Comparison of ENCODE assay signal across 19 cellular contexts in the genomic region with DNA sequence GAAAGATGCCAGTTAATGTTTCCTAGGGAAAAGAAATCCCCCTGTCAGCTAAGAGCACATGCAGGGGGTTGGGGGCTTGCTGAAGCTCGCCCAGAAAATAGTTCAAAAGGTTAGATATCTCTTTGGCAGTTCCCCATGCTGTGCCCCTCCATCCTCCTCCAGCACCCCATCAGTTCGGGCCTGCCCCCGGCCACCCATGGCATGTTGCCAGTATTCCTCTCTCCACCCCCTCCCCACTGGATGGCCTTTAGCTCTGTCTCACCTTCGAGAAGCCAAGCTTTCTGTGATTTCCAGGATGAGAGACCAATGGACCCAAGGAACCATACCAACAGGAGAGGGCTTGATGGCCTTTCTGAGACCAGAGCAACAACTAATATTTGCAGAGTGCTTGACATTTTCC. TPM values are rescaled to one million over a fixed set of nuclear protein-coding genes. Genes with fewer than 3 reads are reported as not detected.
DNase-seq lines count a peak whose midpoint lies in the region; ATAC-seq and TF ChIP-seq lines count a peak whose summit lies in the region.
"Had no signal": no experiment of that assay in that cellular context is flagged by ENCODE, and none has a peak within 500 bp of the region (broad histone marks: within the 10 kb centered on the region; RNA-seq: fewer than 3 reads in every experiment).

No MANE protein-coding gene starts in this region.

- no peaks in the 10 kb centered on the region for H3K9me3 Mint-ChIP-seq in activated CD8-positive, alpha-beta T cell treated with anti-CD3 and anti-CD28 coated beads for 36 hours
- no peaks in the 10 kb centered on the region for H3K9me3 Mint-ChIP-seq in activated CD8-positive, alpha-beta T cell treated with anti-CD3 and anti-CD28 coated beads, Interleukin-2, amount 10 ng/mL, durations not matched to agents 7 days and 5 days (ENCODE audit: insufficient read depth)
- peaks cover 6% of the 10 kb centered on the region for H3K9me3 Mint-ChIP-seq in osteocyte (ENCODE audit: unreplicated experiment)
- no peaks in the 10 kb centered on the region for H3K9me3 Mint-ChIP-seq in MCF 10A (ENCODE audit: unreplicated experiment)

- H3K4me2 ChIP-seq in KMS-11 = peak overlapping the region; percentile 13; the same call in 1 of the 2 replicates

- peak overlapping the region; percentile 23; the same call in 1 of the 2 replicates for H3K27ac ChIP-seq in KMS-11
- peak overlapping the region; percentile 30 for H3K27ac ChIP-seq in angular gyrus (ENCODE audit: low read depth, low read length)
- H3K27ac ChIP-seq: BLaER1 treated with 17β-estradiol and CSF1 and Interleukin-3, amounts not matched to agents 10 nM and 100 nM; heart left ventricle; vagina had no signal

- no peak for DNase-seq in activated CD8-positive, alpha-beta T cell treated with anti-CD3 and anti-CD28 coated beads for 36 hours
- DNase-seq in activated CD8-positive, alpha-beta T cell treated with anti-CD3 and anti-CD28 coated beads, Interleukin-2, amount 10 ng/mL, durations not matched to agents 7 days and 5 days = no peak
- DNase-seq in osteocyte (ENCODE audit: extremely low spot score, unreplicated experiment) (peak; percentile 77), NCI-H2227 (lab: John Stamatoyannopoulos, UW; ENCODE audit: unreplicated experiment) (no peak), MCF 10A (ENCODE audit: unreplicated experiment) (no peak)
- DNase-seq in stimulated activated CD4-positive, alpha-beta T cell treated with anti-CD3 and anti-CD28 coated beads, Interleukin-2, amount 100 ng/mL, for 48 hours = no peak
- DNase-seq: HCEC 1CT, heart left ventricle, mucosa of descending colon, NCI-H1048, NCI-H2029, occipital lobe, retina had no signal

- H3K4me1 Mint-ChIP-seq in activated CD8-positive, alpha-beta T cell treated with anti-CD3 and anti-CD28 coated beads for 36 hours (ENCODE audit: low read depth) = peaks cover 45% of the 10 kb centered on the region
- peaks cover 55% of the 10 kb centered on the region for H3K4me1 Mint-ChIP-seq in activated CD8-positive, alpha-beta T cell treated with anti-CD3 and anti-CD28 coated beads, Interleukin-2, amount 10 ng/mL, durations not matched to agents 7 days and 5 days (ENCODE audit: low read depth)
- H3K4me1 Mint-ChIP-seq in osteocyte (ENCODE audit: unreplicated experiment) = peaks cover 32% of the 10 kb centered on the region
- peaks cover 12% of the 10 kb centered on the region for H3K4me1 Mint-ChIP-seq in MCF 10A (ENCODE audit: insufficient read depth, unreplicated experiment)

- no TSS peak for BruUV-seq in MCF 10A (replicated peaks; lab: Mats Ljungman, UMichigan)

- peak overlapping the region; percentile 56 for H3K27ac Mint-ChIP-seq in activated CD8-positive, alpha-beta T cell treated with anti-CD3 and anti-CD28 coated beads for 36 hours
- no peak overlapping the region for H3K27ac Mint-ChIP-seq in activated CD8-positive, alpha-beta T cell treated with anti-CD3 and anti-CD28 coated beads, Interleukin-2, amount 10 ng/mL, durations not matched to agents 7 days and 5 days
- no peak overlapping the region for H3K27ac Mint-ChIP-seq in osteocyte (ENCODE audit: unreplicated experiment)
- H3K27ac Mint-ChIP-seq in MCF 10A (ENCODE audit: low read depth, unreplicated experiment) = no peak overlapping the region

- no peak overlapping the region for H3K4me3 Mint-ChIP-seq in activated CD8-positive, alpha-beta T cell treated with anti-CD3 and anti-CD28 coated beads for 36 hours
- H3K4me3 Mint-ChIP-seq in activated CD8-positive, alpha-beta T cell treated with anti-CD3 and anti-CD28 coated beads, Interleukin-2, amount 10 ng/mL, durations not matched to agents 7 days and 5 days = no peak overlapping the region
- H3K4me3 Mint-ChIP-seq in osteocyte (ENCODE audit: unreplicated experiment) (no peak overlapping the region), MCF 10A (ENCODE audit: unreplicated experiment) (no peak overlapping the region)

- no peaks in the 10 kb centered on the region for H4K20me1 ChIP-seq in KMS-11 (ENCODE audit: insufficient read depth)

- no peaks in the 10 kb centered on the region for H3K27me3 ChIP-seq in KMS-11 (ENCODE audit: insufficient read depth, low read depth)
- H3K27me3 ChIP-seq: heart left ventricle, vagina had no signal

- H3K36me3 ChIP-seq in KMS-11 (ENCODE audit: insufficient read depth) = no peaks in the 10 kb centered on the region
- H3K36me3 ChIP-seq: BLaER1 treated with 17β-estradiol and CSF1 and Interleukin-3, amounts not matched to agents 10 nM and 100 nM; heart left ventricle; vagina had no signal

- H3K79me2 ChIP-seq in KMS-11 (ENCODE audit: insufficient read depth, low read depth) = no peaks in the 10 kb centered on the region

- no peak for ATAC-seq in activated CD8-positive, alpha-beta T cell treated with anti-CD3 and anti-CD28 coated beads for 36 hours
- ATAC-seq in activated CD8-positive, alpha-beta T cell treated with anti-CD3 and anti-CD28 coated beads, Interleukin-2, amount 10 ng/mL, durations not matched to agents 7 days and 5 days = no peak
- ATAC-seq: heart left ventricle, left lobe of liver had no signal

- CTCF ChIA-PET in activated CD8-positive, alpha-beta T cell treated with anti-CD3 and anti-CD28 coated beads for 36 hours (lab: Charles Lee) = interaction anchor here (1.0 to 2.1 kb wide), 5 partner anchors 15 to 116 kb away, joined by 3 to 8 read pairs (median 3); no protein-coding TSS in a partner anchor
- CTCF ChIA-PET in activated CD8-positive, alpha-beta T cell treated with anti-CD3 and anti-CD28 coated beads, Interleukin-2, amount 10 ng/mL, durations not matched to agents 7 days and 5 days (lab: Charles Lee) = interaction anchor here (1.1 kb wide), 2 partner anchors 10 to 12 kb away, joined by 3 read pairs; partner anchors contain the start of gene AIFM1
- CTCF ChIA-PET in MCF 10A (lab: Yijun Ruan, JAX) = interaction anchor here (0.7 to 2.0 kb wide), 5 partner anchors 10 to 252 kb away, joined by 3 to 10 read pairs (median 6); no protein-coding TSS in a partner anchor

- H3K36me3 Mint-ChIP-seq in activated CD8-positive, alpha-beta T cell treated with anti-CD3 and anti-CD28 coated beads for 36 hours (ENCODE audit: low read depth) = peaks cover 36% of the 10 kb centered on the region
- peaks cover 57% of the 10 kb centered on the region for H3K36me3 Mint-ChIP-seq in activated CD8-positive, alpha-beta T cell treated with anti-CD3 and anti-CD28 coated beads, Interleukin-2, amount 10 ng/mL, durations not matched to agents 7 days and 5 days (ENCODE audit: low read depth)
- H3K36me3 Mint-ChIP-seq in osteocyte (ENCODE audit: unreplicated experiment) (no peaks in the 10 kb centered on the region), MCF 10A (ENCODE audit: insufficient read depth, unreplicated experiment) (no peaks in the 10 kb centered on the region)

- H2AFZ ChIP-seq in KMS-11 (ENCODE audit: low read depth) = peak overlapping the region; percentile 38; the same call in 1 of the 2 replicates

- H3K27me3 Mint-ChIP-seq in activated CD8-positive, alpha-beta T cell treated with anti-CD3 and anti-CD28 coated beads for 36 hours = no peaks in the 10 kb centered on the region
- no peaks in the 10 kb centered on the region for H3K27me3 Mint-ChIP-seq in activated CD8-positive, alpha-beta T cell treated with anti-CD3 and anti-CD28 coated beads, Interleukin-2, amount 10 ng/mL, durations not matched to agents 7 days and 5 days (ENCODE audit: low read depth)
- H3K27me3 Mint-ChIP-seq in osteocyte (ENCODE audit: unreplicated experiment) (no peaks in the 10 kb centered on the region), MCF 10A (ENCODE audit: insufficient read depth, unreplicated experiment) (peaks cover 41% of the 10 kb centered on the region)

- H3K4me3 ChIP-seq in KMS-11 (IDR thresholded peaks at IDR 0.05; ENCODE audit: insufficient read depth, low read depth, low read length) = no peak overlapping the region
- H3K4me3 ChIP-seq: BLaER1 treated with 17β-estradiol and CSF1 and Interleukin-3, amounts not matched to agents 10 nM and 100 nM; heart left ventricle; mucosa of descending colon; vagina had no signal

- TF ChIP-seq CTCF in activated CD8-positive, alpha-beta T cell treated with anti-CD3 and anti-CD28 coated beads for 36 hours (IDR thresholded peaks at IDR 0.05) = no peak
- TF ChIP-seq CTCF in KMS-11 (conservative IDR thresholded peaks at IDR 0.05; ENCODE audit: low read depth, low read length) = no peak
- TF ChIP-seq CTCF in osteocyte (IDR thresholded peaks at IDR 0.05) = no peak
- TF ChIP-seq CTCF in MCF 10A (IDR thresholded peaks at IDR 0.05; ENCODE audit: unreplicated experiment) = no peak

- peaks cover 61% of the 10 kb centered on the region for H3K4me1 ChIP-seq in KMS-11 (ENCODE audit: low read depth, poor library complexity, severe bottlenecking)

- POLR2A ChIA-PET in activated CD8-positive, alpha-beta T cell treated with anti-CD3 and anti-CD28 coated beads for 36 hours (lab: Charles Lee) = interaction anchor here (1.3 kb wide), 1 partner anchor 68 kb away, joined by 3 read pairs; no protein-coding TSS in a partner anchor
- POLR2A ChIA-PET in activated CD8-positive, alpha-beta T cell treated with anti-CD3 and anti-CD28 coated beads, Interleukin-2, amount 10 ng/mL, durations not matched to agents 7 days and 5 days (lab: Charles Lee) = no interaction called here
- POLR2A ChIA-PET in MCF 10A (lab: Yijun Ruan, JAX) = interaction anchor here (1.3 kb wide), 1 partner anchor 11 kb away, joined by 5 read pairs; the partner anchor contains the start of gene AIFM1

- intact Hi-C loops in activated CD8-positive, alpha-beta T cell treated with anti-CD3 and anti-CD28 coated beads for 36 hours (cut with micrococcal nuclease) = no loop called here
- intact Hi-C loops in MCF 10A (cut with micrococcal nuclease) = no loop called here

- H3K9ac ChIP-seq in KMS-11 = no peak overlapping the region

RNA-seq across cellular contexts. Expression of gene RAB33A, which starts 5.2 kb away (rescaled TPM):
- 10 to 100 TPM; 28.2 to 28.8 TPM for total RNA-seq in activated CD8-positive, alpha-beta T cell treated with anti-CD3 and anti-CD28 coated beads for 36 hours
- 10 to 100 TPM; 31.6 to 32.7 TPM for total RNA-seq in activated CD8-positive, alpha-beta T cell treated with anti-CD3 and anti-CD28 coated beads, Interleukin-2, amount 10 ng/mL, durations not matched to agents 7 days and 5 days
- total RNA-seq in osteocyte = 3.6 and 4.1 TPM in 2 replicates
- not detected in 2 replicates for total RNA-seq in MCF 10A (2022)
- total RNA-seq: G401 had no signal

RNA-seq across cellular contexts. Expression of gene AIFM1, which starts 11.3 kb away (rescaled TPM):
- total RNA-seq in activated CD8-positive, alpha-beta T cell treated with anti-CD3 and anti-CD28 coated beads for 36 hours = 10 to 100 TPM; 51.5 to 54.3 TPM
- 10 to 100 TPM; 43.4 to 47.6 TPM for total RNA-seq in activated CD8-positive, alpha-beta T cell treated with anti-CD3 and anti-CD28 coated beads, Interleukin-2, amount 10 ng/mL, durations not matched to agents 7 days and 5 days
- 27.7 and 31.2 TPM in 2 replicates for total RNA-seq in osteocyte
- 43.2 and 45.3 TPM in 2 replicates for total RNA-seq in MCF 10A (2022)
